Comparison of ENCODE assay signal across 9 cellular contexts in the genomic region with DNA sequence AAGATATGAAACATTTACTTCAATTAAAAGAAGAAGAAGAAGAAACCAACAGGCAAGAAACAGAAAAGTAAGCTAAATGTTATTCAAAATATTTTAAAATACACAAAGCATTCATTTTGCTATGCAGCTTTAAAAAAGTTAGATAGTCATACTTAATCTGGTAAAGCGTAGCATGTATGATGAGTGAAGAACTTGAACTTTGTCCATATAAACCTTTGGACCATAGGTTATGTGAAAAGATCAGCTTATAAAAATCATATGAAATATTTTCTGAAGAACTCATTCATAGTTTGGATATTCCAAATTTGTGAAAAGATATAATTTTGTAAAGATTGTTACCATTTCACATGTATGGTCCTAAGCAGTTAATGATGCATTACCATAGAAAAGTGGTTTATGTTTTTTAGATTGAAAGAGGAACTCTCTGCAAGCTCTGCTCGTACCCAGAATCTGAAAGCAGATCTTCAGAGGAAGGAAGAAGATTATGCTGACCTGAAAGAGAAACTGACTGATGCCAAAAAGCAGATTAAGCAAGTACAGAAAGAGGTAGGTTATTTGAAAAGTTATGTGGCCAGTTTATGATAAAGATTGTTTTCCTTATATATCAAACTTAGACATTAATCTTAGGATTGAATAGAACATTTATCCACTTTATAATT. TPM values are rescaled to one million over a fixed set of nuclear protein-coding genes. Genes with fewer than 3 reads are reported as not detected.
DNase-seq lines count a peak whose midpoint lies in the region; ATAC-seq and TF ChIP-seq lines count a peak whose summit lies in the region.
"Had no signal": no experiment of that assay in that cellular context is flagged by ENCODE, and none has a peak within 500 bp of the region (broad histone marks: within the 10 kb centered on the region; RNA-seq: fewer than 3 reads in every experiment).

No MANE protein-coding gene starts in this region.

- no peak for TF ChIP-seq POLR2A in prostate gland (IDR thresholded peaks at IDR 0.05)

- no peaks in the 10 kb centered on the region for H3K4me1 ChIP-seq in adipocyte (ENCODE audit: control insufficient read depth, insufficient read depth, low read length)
- no peaks in the 10 kb centered on the region for H3K4me1 ChIP-seq in aorta (ENCODE audit: control insufficient read depth in 1 of 2, insufficient read depth in 2 of 2, low read length in 2 of 2)
- no peaks in the 10 kb centered on the region for H3K4me1 ChIP-seq in prostate gland (replicated peaks)

- H3K27ac ChIP-seq in dorsolateral prefrontal cortex (peak overlapping the region in 1 of 59 donors; percentile 4), aorta (ENCODE audit: low read depth in 1 of 2, low read length in 2 of 2) (no peak overlapping the region), prostate gland (no peak overlapping the region)

- H3K4me3 ChIP-seq in adipocyte (ENCODE audit: low read length), result no peak overlapping the region
- H3K4me3 ChIP-seq in dorsolateral prefrontal cortex, result peak overlapping the region in 2 of 59 donors; percentile 4 to 28
- no peak overlapping the region for H3K4me3 ChIP-seq in aorta (ENCODE audit: low read length in 2 of 2)
- no peak overlapping the region for H3K4me3 ChIP-seq in prostate gland
- H3K4me3 ChIP-seq: smooth muscle cell had no signal

- ATAC-seq in GM18499 (IDR thresholded peaks at IDR 0.05; ENCODE audit: insufficient read depth, unreplicated experiment), result peak; percentile 91
- ATAC-seq in GM21390 (IDR thresholded peaks at IDR 0.05; ENCODE audit: unreplicated experiment), result peak; percentile 91
- peak; percentile 95 for ATAC-seq in HG03354 (IDR thresholded peaks at IDR 0.05; ENCODE audit: poor library complexity, severe bottlenecking, unreplicated experiment)
- no peak for ATAC-seq in aorta (ENCODE audit: low FRiP score)

- H3K36me3 ChIP-seq in adipocyte (ENCODE audit: control insufficient read depth, insufficient read depth, low read length, severe bottlenecking) (peaks cover 5% of the 10 kb centered on the region), aorta (ENCODE audit: control insufficient read depth in 1 of 2, insufficient read depth in 2 of 2, low read length in 1 of 2) (no peaks in the 10 kb centered on the region), prostate gland (no peaks in the 10 kb centered on the region)

- no peaks in the 10 kb centered on the region for H3K9me3 ChIP-seq in adipocyte (ENCODE audit: control insufficient read depth, low read length)
- H3K9me3 ChIP-seq in aorta (ENCODE audit: control insufficient read depth, low read length), result no peaks in the 10 kb centered on the region
- no peaks in the 10 kb centered on the region for H3K9me3 ChIP-seq in prostate gland

- intact Hi-C loops in dorsolateral prefrontal cortex (cut with DNase I), result no loop called here
- intact Hi-C loops in aorta (cut with DNase I), result no loop called here
- intact Hi-C loops in prostate gland (cut with DNase I), result no loop called here

- WGBS in aorta, 2 donors, result 52 to 73% methylated on average over 2 of the region's 2 CpGs
- WGBS in prostate gland, result 58% methylated on average over 2 of the region's 2 CpGs

- DNase-seq in adipocyte (ENCODE audit: low read depth), result peak; percentile 6
- DNase-seq in activated gamma-delta T cell (lab: John Stamatoyannopoulos, UW), result no peak
- no peak for DNase-seq in dorsolateral prefrontal cortex
- DNase-seq in aorta, result no peak
- no peak for DNase-seq in prostate gland (ENCODE audit: low spot score)

- H3K9ac ChIP-seq in adipocyte (ENCODE audit: low read length), result no peak overlapping the region

- no peak for TF ChIP-seq CTCF in dorsolateral prefrontal cortex (IDR thresholded peaks at IDR 0.05 in 54 of 56, conservative IDR thresholded peaks at IDR 0.05 in 2 of 56; ENCODE audit: low read depth in 1 of 56, partially characterized antibody in 56 of 56)
- no peak for TF ChIP-seq CTCF in prostate gland (IDR thresholded peaks at IDR 0.05)

- no peaks in the 10 kb centered on the region for H3K27me3 ChIP-seq in adipocyte (replicated peaks; ENCODE audit: control insufficient read depth, insufficient read depth, low read length)
- no peaks in the 10 kb centered on the region for H3K27me3 ChIP-seq in dorsolateral prefrontal cortex
- H3K27me3 ChIP-seq in aorta (ENCODE audit: control insufficient read depth in 1 of 2, insufficient read depth in 2 of 2, low read length in 1 of 2), result no peaks in the 10 kb centered on the region
- H3K27me3 ChIP-seq in prostate gland (replicated peaks; ENCODE audit: insufficient read depth), result no peaks in the 10 kb centered on the region

RNA-seq across cellular contexts. Expression of gene KIF20B, which starts 37.3 kb away (rescaled TPM):
- total RNA-seq in dorsolateral prefrontal cortex (1 to 10 TPM; 1.5 to 8.3 (median 4.8) TPM), aorta (1 to 10 TPM; 5.2 to 6.2 TPM), prostate gland (1 to 10 TPM; 3.4 to 5.7 TPM)
- 1 to 10 TPM in 1 of 2 donors, under 1 TPM in 1; 0.72 to 2.1 TPM for polyA plus RNA-seq in aorta
